In genomic region chr1:234917495-234918188, GRCh38 we compare ENCODE assay signal across 17 cellular contexts.
A peak's percentile ranks its signal among the peaks of the same experiment; 100 is the strongest.
DNase-seq lines count a peak whose midpoint lies in the region; ATAC-seq and TF ChIP-seq lines count a peak whose summit lies in the region.
"Had no signal": no experiment of that assay in that cellular context is flagged by ENCODE, and none has a peak within 500 bp of the region (broad histone marks: within the 10 kb centered on the region; RNA-seq: fewer than 3 reads in every experiment).

No MANE protein-coding gene starts in this region.

- TF ChIP-seq EP300 in gastroesophageal sphincter (IDR thresholded peaks at IDR 0.05) = no peak

- ATAC-seq in gastroesophageal sphincter (no peak), HG03460 (IDR thresholded peaks at IDR 0.05; ENCODE audit: unreplicated experiment) (no peak)
- ATAC-seq: effector memory CD8-positive, alpha-beta T cell had no signal

- no peaks in the 10 kb centered on the region for H3K9me3 ChIP-seq in gastroesophageal sphincter
- no peaks in the 10 kb centered on the region for H3K9me3 ChIP-seq in neural progenitor cell (ENCODE audit: low read depth)
- no peaks in the 10 kb centered on the region for H3K9me3 ChIP-seq in thyroid gland
- H3K9me3 ChIP-seq: SJCRH30 had no signal

- H3K4me3 ChIP-seq in gastroesophageal sphincter (no peak overlapping the region), neural progenitor cell (no peak overlapping the region), thyroid gland (replicated peaks in 1 of 3) (no peak overlapping the region)
- H3K4me3 ChIP-seq: MG63, SJCRH30 had no signal

- TF ChIP-seq POLR2A in gastroesophageal sphincter (IDR thresholded peaks at IDR 0.05) (no peak), thyroid gland (IDR thresholded peaks at IDR 0.05) (no peak)

- no peaks in the 10 kb centered on the region for H4K20me1 ChIP-seq in neural progenitor cell (ENCODE audit: low read depth)

- H3K27me3 Mint-ChIP-seq in neural progenitor cell (ENCODE audit: insufficient read depth, low read depth) = peaks cover 15% of the 10 kb centered on the region
- H3K27me3 Mint-ChIP-seq: CD4-positive, alpha-beta memory T cell; effector memory CD8-positive, alpha-beta T cell had no signal

- H3K79me2 ChIP-seq in neural progenitor cell (ENCODE audit: low read depth) = no peaks in the 10 kb centered on the region

- H2AFZ ChIP-seq in neural progenitor cell (replicated peaks) = peak overlapping the region; percentile 84

- H3K27me3 ChIP-seq in gastroesophageal sphincter (no peaks in the 10 kb centered on the region), neural progenitor cell (no peaks in the 10 kb centered on the region), thyroid gland (no peaks in the 10 kb centered on the region)
- H3K27me3 ChIP-seq: MG63, SJCRH30 had no signal

- peaks cover 2% of the 10 kb centered on the region for H3K9me3 Mint-ChIP-seq in neural progenitor cell
- H3K9me3 Mint-ChIP-seq: effector memory CD8-positive, alpha-beta T cell had no signal

- no peak overlapping the region for H3K9ac ChIP-seq in neural progenitor cell

- H3K36me3 Mint-ChIP-seq in neural progenitor cell = peaks cover 2% of the 10 kb centered on the region
- H3K36me3 Mint-ChIP-seq: CD4-positive, alpha-beta memory T cell had no signal

- H3K27ac ChIP-seq in adipose tissue (ENCODE audit: low read depth, low read length) (peak overlapping the region; percentile 21), gastroesophageal sphincter (peak overlapping the region in 3 of 4 donors; percentile 84 to 85 (median 85)), neural progenitor cell (peak overlapping the region; percentile 57), thyroid gland (peak overlapping the region; percentile 26 to 91 (median 87))
- H3K27ac ChIP-seq: SJCRH30, WERI-Rb-1 had no signal

- peaks cover 11% of the 10 kb centered on the region for H3F3A ChIP-seq in neural progenitor cell (ENCODE audit: low read depth)

- H3K4me2 ChIP-seq in neural progenitor cell = no peak overlapping the region

- 82 to 84% (median 84%) methylated on average over 23 of the region's 23 CpGs for WGBS in adipose tissue, 3 donors
- WGBS in gastroesophageal sphincter (ENCODE audit: low coverage in 1 of 2), 2 donors = 49 to 89% methylated on average over 5 to 12 of the region's 23 CpGs
- 81 to 82% methylated on average over 21 to 22 of the region's 23 CpGs for WGBS in thyroid gland, 2 donors

- H3K36me3 ChIP-seq in gastroesophageal sphincter (no peaks in the 10 kb centered on the region), neural progenitor cell (no peaks in the 10 kb centered on the region), thyroid gland (no peaks in the 10 kb centered on the region)
- H3K36me3 ChIP-seq: MG63, SJCRH30, WERI-Rb-1 had no signal

- TF ChIP-seq CTCF in gastroesophageal sphincter (IDR thresholded peaks at IDR 0.05) (no peak), neural progenitor cell (IDR thresholded peaks at IDR 0.05) (no peak), thyroid gland (IDR thresholded peaks at IDR 0.05) (no peak)

- no peak for DNase-seq in neural progenitor cell (ENCODE audit: low spot score)
- DNase-seq in thyroid gland = no peak
- DNase-seq in SKM-1 treated with dmso at 0.1 percent for 144 hours (lab: John Stamatoyannopoulos, UW; ENCODE audit: unreplicated experiment) = no peak
- DNase-seq in anterior cingulate cortex (lab: John Stamatoyannopoulos, UW) = no peak
- DNase-seq: activated CD8-positive, alpha-beta memory T cell treated with anti-CD3 and anti-CD28 coated beads, Interleukin-2, amount 50 U/mL, for 48 hours; amygdala; CD4-positive, alpha-beta memory T cell; effector memory CD8-positive, alpha-beta T cell; glutamatergic neuron; MG63; NK-92 treated with Interleukin-12 subunit alpha and Interleukin-12 subunit beta, amount 100 ng/mL, for 24 hours; SJCRH30; stimulated activated CD4-positive, alpha-beta T cell treated with anti-CD3 and anti-CD28 coated beads, Interleukin-1b, Interleukin-23, amount 100 ng/mL, for 48 hours; WERI-Rb-1 had no signal

- H3K27ac Mint-ChIP-seq in neural progenitor cell = peak overlapping the region; percentile 93
- H3K27ac Mint-ChIP-seq: CD4-positive, alpha-beta memory T cell; effector memory CD8-positive, alpha-beta T cell had no signal

- H3K4me3 Mint-ChIP-seq in neural progenitor cell = no peak overlapping the region
- H3K4me3 Mint-ChIP-seq: CD4-positive, alpha-beta memory T cell; effector memory CD8-positive, alpha-beta T cell had no signal

- peaks cover 4 to 86% (median 38%) of the 10 kb centered on the region in 3 donors for H3K4me1 ChIP-seq in gastroesophageal sphincter
- H3K4me1 ChIP-seq in neural progenitor cell = peaks cover 24% of the 10 kb centered on the region
- peaks cover 61 to 81% of the 10 kb centered on the region in 2 donors for H3K4me1 ChIP-seq in thyroid gland
- H3K4me1 ChIP-seq: SJCRH30 had no signal

- intact Hi-C loops in thyroid gland (cut with DNase I) = no loop called here

- H3K4me1 Mint-ChIP-seq in neural progenitor cell = peaks cover 71% of the 10 kb centered on the region

Comparison
In these comparisons a context has a peak if more than half of its experiments do, and no peak if none do; other contexts are left out.
1. H3K27ac ChIP-seq: peak in every context shown above with its lines; median percentile 87 in thyroid gland; 85 in gastroesophageal sphincter; 57 in neural progenitor cell; 21 in adipose tissue.